ENCODE assay signal across 10 cellular contexts in genomic region chr11:27211370-27212127, GRCh38.
DNase-seq lines count a peak whose midpoint lies in the region; ATAC-seq, FAIRE-seq and TF ChIP-seq lines count a peak whose summit lies in the region.
"Had no signal": no experiment of that assay in that cellular context is flagged by ENCODE, and none has a peak within 500 bp of the region (broad histone marks: within the 10 kb centered on the region; RNA-seq: fewer than 3 reads in every experiment).

No MANE protein-coding gene starts in this region.

- H3K27me3 ChIP-seq in BJ (ENCODE audit: control insufficient read depth, insufficient read depth, low read length) = no peaks in the 10 kb centered on the region
- H3K27me3 ChIP-seq in small intestine (ENCODE audit: control insufficient read depth in 2 of 2, insufficient read depth in 2 of 2, low read length in 2 of 2) = no peaks in the 10 kb centered on the region
- H3K27me3 ChIP-seq: suprapubic skin had no signal

- no peaks in the 10 kb centered on the region for H3K9me3 ChIP-seq in small intestine (ENCODE audit: control insufficient read depth, low read depth)
- H3K9me3 ChIP-seq: suprapubic skin had no signal

- H3K36me3 Mint-ChIP-seq in natural killer cell = no peaks in the 10 kb centered on the region

- DNase-seq in BJ (ENCODE audit: low read depth) (no peak), GM12865 (ENCODE audit: low read depth) (no peak), SK-MEL-5 (ENCODE audit: low read depth, low spot score) (peak; percentile 43), left ventricle myocardium superior (peak; percentile 42), globus pallidus (ENCODE audit: low spot score) (no peak), small intestine (no peak), natural killer cell (no peak), cerebellar nuclear complex (lab: John Stamatoyannopoulos, UW) (no peak)

- no peak overlapping the region for H3K27ac Mint-ChIP-seq in natural killer cell
- H3K27ac Mint-ChIP-seq: activated T-helper 1 cell treated with anti-CD3 and anti-CD28 coated beads, Interleukin-12 subunit alpha, Interleukin-12 subunit beta, Interleukin-2, Interleukin-4 antibody, amounts not matched to agents 30 ng/mL and 10 ng/mL and 1 ng/mL, durations not matched to agents 14 hours and 24 hours and 36 hours had no signal

- no peak overlapping the region for H3K27ac ChIP-seq in small intestine (ENCODE audit: low read depth in 1 of 2, low read length in 1 of 2)
- H3K27ac ChIP-seq: suprapubic skin had no signal

- H3K4me1 Mint-ChIP-seq in natural killer cell = no peaks in the 10 kb centered on the region

- peaks cover 0 to 11% of the 10 kb centered on the region in 2 donors for H3K4me1 ChIP-seq in small intestine (ENCODE audit: control insufficient read depth in 2 of 2, insufficient read depth in 1 of 2, low read depth in 1 of 2, low read length in 1 of 2)

- ATAC-seq in left ventricle myocardium superior (peak; percentile 20), natural killer cell (no peak)

- no peak for FAIRE-seq in small intestine (lab: Jason Lieb, UNC)

- CTCF ChIA-PET in BJ (lab: Yijun Ruan, JAX) = interaction anchor here (0.8 to 1.4 kb wide), 6 partner anchors 9 to 85 kb away, joined by 3 to 4 read pairs (median 3); no protein-coding TSS in a partner anchor

- H3K4me3 Mint-ChIP-seq in natural killer cell = no peak overlapping the region
- H3K4me3 Mint-ChIP-seq: activated T-helper 1 cell treated with anti-CD3 and anti-CD28 coated beads, Interleukin-12 subunit alpha, Interleukin-12 subunit beta, Interleukin-2, Interleukin-4 antibody, amounts not matched to agents 30 ng/mL and 10 ng/mL and 1 ng/mL, durations not matched to agents 14 hours and 24 hours and 36 hours had no signal

- in situ Hi-C loops in SK-MEL-5 (cut with HindIII; ENCODE audit: low pct_unique_long_range_greater_than_20kb, low sequenced_read_pairs) = no loop called here

- WGBS in small intestine, 3 donors = 78 to 84% (median 84%) methylated on average over 8 of the region's 8 CpGs

- POLR2A ChIA-PET in BJ (lab: Charles Lee) = no interaction called here

- H3K9me3 Mint-ChIP-seq in natural killer cell = peaks cover 3 to 5% of the 10 kb centered on the region in 2 donors
- H3K9me3 Mint-ChIP-seq: activated T-helper 1 cell treated with anti-CD3 and anti-CD28 coated beads, Interleukin-12 subunit alpha, Interleukin-12 subunit beta, Interleukin-2, Interleukin-4 antibody, amounts not matched to agents 30 ng/mL and 10 ng/mL and 1 ng/mL, durations not matched to agents 14 hours and 24 hours and 36 hours had no signal

- H3K27me3 Mint-ChIP-seq in natural killer cell (ENCODE audit: low read depth in 2 of 2) = no peaks in the 10 kb centered on the region

- H3K36me3 ChIP-seq in BJ (ENCODE audit: control insufficient read depth, insufficient read depth, low read length) (no peaks in the 10 kb centered on the region), small intestine (ENCODE audit: control insufficient read depth in 2 of 2, insufficient read depth in 2 of 2, low read length in 2 of 2) (no peaks in the 10 kb centered on the region)
- H3K36me3 ChIP-seq: suprapubic skin had no signal

- H3K4me3 ChIP-seq in BJ (ENCODE audit: low read depth, low read length) (no peak overlapping the region), GM12865 (ENCODE audit: low read depth, low read length) (no peak overlapping the region), small intestine (ENCODE audit: low read depth in 1 of 2, low read length in 2 of 2) (no peak overlapping the region)
- H3K4me3 ChIP-seq: suprapubic skin had no signal

- intact Hi-C loops in left ventricle myocardium superior (cut with micrococcal nuclease) = no loop called here
- intact Hi-C loops in natural killer cell (cut with micrococcal nuclease) = no loop called here

- TF ChIP-seq CTCF in BJ (IDR thresholded peaks at IDR 0.05; ENCODE audit: insufficient read depth, low read depth, low read length) (peak; percentile 32), GM12865 (IDR thresholded peaks at IDR 0.05; ENCODE audit: insufficient read depth, low read depth, low read length, missing control alignments) (peak; percentile 33), natural killer cell (IDR thresholded peaks at IDR 0.05) (no peak)

Comparison
In these comparisons a context has a peak if more than half of its experiments do, and no peak if none do; other contexts are left out.
1. DNase-seq: peak in SK-MEL-5 (single experiment) and left ventricle myocardium superior (single experiment); none in BJ (single experiment), GM12865 (single experiment), globus pallidus (single experiment), small intestine (single experiment), natural killer cell (single experiment) and cerebellar nuclear complex (0 of 2).